ENCODE assay signal across 27 cellular contexts in the genomic region with DNA sequence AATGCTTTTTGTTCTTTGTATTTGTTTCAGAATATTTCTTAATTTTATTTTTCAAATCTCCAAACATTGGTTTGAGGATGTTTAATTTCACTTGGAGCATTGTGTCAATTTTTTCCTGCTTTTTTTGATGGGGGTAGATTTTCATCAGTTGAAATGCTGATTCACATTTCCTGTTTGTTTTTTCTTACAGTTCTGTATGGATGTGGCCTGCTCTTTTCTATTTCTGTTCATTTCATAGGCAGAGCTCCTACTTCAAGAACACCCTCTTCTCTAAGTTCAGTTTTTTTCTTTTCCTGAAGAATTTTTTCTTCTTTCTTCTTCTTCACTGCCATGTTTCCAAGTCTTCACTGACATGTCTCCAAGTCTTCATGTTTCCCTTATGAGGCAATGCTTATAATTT. TPM values are rescaled to one million over a fixed set of nuclear protein-coding genes. Genes with fewer than 3 reads are reported as not detected.
DNase-seq lines count a peak whose midpoint lies in the region; ATAC-seq, FAIRE-seq and TF ChIP-seq lines count a peak whose summit lies in the region.
"Had no signal": no experiment of that assay in that cellular context is flagged by ENCODE, and none has a peak within 500 bp of the region (broad histone marks: within the 10 kb centered on the region; RNA-seq: fewer than 3 reads in every experiment).

No MANE protein-coding gene starts in this region.

- H3K4me1 Mint-ChIP-seq in activated CD4-positive, alpha-beta T cell treated with anti-CD3 and anti-CD28 coated beads for 36 hours: peaks cover 27% of the 10 kb centered on the region
- peaks cover 18% of the 10 kb centered on the region for H3K4me1 Mint-ChIP-seq in activated CD4-positive, alpha-beta T cell treated with anti-CD3 and anti-CD28 coated beads, Interleukin-2, amount 10 ng/mL, durations not matched to agents 24 days and 14 days
- peaks cover 22% of the 10 kb centered on the region for H3K4me1 Mint-ChIP-seq in activated T-helper 2 cell treated with anti-CD3 and anti-CD28 coated beads, Interferon-gamma antibody, Interleukin-2, Interleukin-4, amounts not matched to agents 10 μg/mL and 5 μg/mL and 100 μg/mL, durations not matched to agents 14 hours and 24 hours and 36 hours (ENCODE audit: low read depth)
- H3K4me1 Mint-ChIP-seq: WTC11 had no signal

- H3K36me3 Mint-ChIP-seq in activated CD4-positive, alpha-beta T cell treated with anti-CD3 and anti-CD28 coated beads for 36 hours (ENCODE audit: low read depth): peaks cover 29% of the 10 kb centered on the region
- H3K36me3 Mint-ChIP-seq in activated CD4-positive, alpha-beta T cell treated with anti-CD3 and anti-CD28 coated beads, Interleukin-2, amount 10 ng/mL, durations not matched to agents 24 days and 14 days (ENCODE audit: low read depth): peaks cover 41% of the 10 kb centered on the region
- H3K36me3 Mint-ChIP-seq in activated T-helper 2 cell treated with anti-CD3 and anti-CD28 coated beads, Interferon-gamma antibody, Interleukin-2, Interleukin-4, amounts not matched to agents 10 μg/mL and 5 μg/mL and 100 μg/mL, durations not matched to agents 14 hours and 24 hours and 36 hours (ENCODE audit: low read depth): peaks cover 56% of the 10 kb centered on the region

- POLR2A ChIA-PET in activated CD4-positive, alpha-beta T cell treated with anti-CD3 and anti-CD28 coated beads for 36 hours (lab: Charles Lee): no interaction called here

- H3K27ac Mint-ChIP-seq in activated CD4-positive, alpha-beta T cell treated with anti-CD3 and anti-CD28 coated beads for 36 hours: peak overlapping the region; percentile 13
- no peak overlapping the region for H3K27ac Mint-ChIP-seq in activated CD4-positive, alpha-beta T cell treated with anti-CD3 and anti-CD28 coated beads, Interleukin-2, amount 10 ng/mL, durations not matched to agents 24 days and 14 days
- H3K27ac Mint-ChIP-seq in activated T-helper 2 cell treated with anti-CD3 and anti-CD28 coated beads, Interferon-gamma antibody, Interleukin-2, Interleukin-4, amounts not matched to agents 10 μg/mL and 5 μg/mL and 100 μg/mL, durations not matched to agents 14 hours and 24 hours and 36 hours: peak overlapping the region; percentile 23
- H3K27ac Mint-ChIP-seq: activated CD4-positive, alpha-beta memory T cell treated with anti-CD3 and anti-CD28 coated beads for 36 hours; activated naive CD4-positive, alpha-beta T cell treated with anti-CD3 and anti-CD28 coated beads, Interleukin-2, amount 10 ng/mL, durations not matched to agents 7 days and 5 days; IgD-negative memory B cell; memory B cell; stimulated activated memory B cell treated with anti-CD40 and anti-IgM and Interleukin-4, amounts not matched to agents 10 μg/mL and 1 μg/mL and 100 μg/mL, for 72 hours; WTC11 had no signal

- H3K27me3 Mint-ChIP-seq in activated CD4-positive, alpha-beta T cell treated with anti-CD3 and anti-CD28 coated beads for 36 hours: no peaks in the 10 kb centered on the region
- H3K27me3 Mint-ChIP-seq in activated CD4-positive, alpha-beta T cell treated with anti-CD3 and anti-CD28 coated beads, Interleukin-2, amount 10 ng/mL, durations not matched to agents 24 days and 14 days: no peaks in the 10 kb centered on the region
- no peaks in the 10 kb centered on the region for H3K27me3 Mint-ChIP-seq in activated T-helper 2 cell treated with anti-CD3 and anti-CD28 coated beads, Interferon-gamma antibody, Interleukin-2, Interleukin-4, amounts not matched to agents 10 μg/mL and 5 μg/mL and 100 μg/mL, durations not matched to agents 14 hours and 24 hours and 36 hours (ENCODE audit: low read depth)
- H3K27me3 Mint-ChIP-seq: activated CD4-positive, alpha-beta memory T cell treated with anti-CD3 and anti-CD28 coated beads for 36 hours; activated naive CD4-positive, alpha-beta T cell treated with anti-CD3 and anti-CD28 coated beads, Interleukin-2, amount 10 ng/mL, durations not matched to agents 7 days and 5 days; IgD-negative memory B cell; memory B cell; stimulated activated memory B cell treated with anti-CD40 and anti-IgM and Interleukin-4, amounts not matched to agents 10 μg/mL and 1 μg/mL and 100 μg/mL, for 72 hours had no signal

- CTCF ChIA-PET in activated CD4-positive, alpha-beta T cell treated with anti-CD3 and anti-CD28 coated beads for 36 hours (lab: Charles Lee): no interaction called here

- FAIRE-seq in GM19239 (lab: Jason Lieb, UNC): no peak
- FAIRE-seq: A549, small intestine had no signal

- no peak overlapping the region for H3K4me3 Mint-ChIP-seq in activated CD4-positive, alpha-beta T cell treated with anti-CD3 and anti-CD28 coated beads for 36 hours
- no peak overlapping the region for H3K4me3 Mint-ChIP-seq in activated CD4-positive, alpha-beta T cell treated with anti-CD3 and anti-CD28 coated beads, Interleukin-2, amount 10 ng/mL, durations not matched to agents 24 days and 14 days
- H3K4me3 Mint-ChIP-seq in activated T-helper 2 cell treated with anti-CD3 and anti-CD28 coated beads, Interferon-gamma antibody, Interleukin-2, Interleukin-4, amounts not matched to agents 10 μg/mL and 5 μg/mL and 100 μg/mL, durations not matched to agents 14 hours and 24 hours and 36 hours (ENCODE audit: low read depth): no peak overlapping the region
- H3K4me3 Mint-ChIP-seq: activated CD4-positive, alpha-beta memory T cell treated with anti-CD3 and anti-CD28 coated beads for 36 hours; activated naive CD4-positive, alpha-beta T cell treated with anti-CD3 and anti-CD28 coated beads, Interleukin-2, amount 10 ng/mL, durations not matched to agents 7 days and 5 days; IgD-negative memory B cell; memory B cell; stimulated activated memory B cell treated with anti-CD40 and anti-IgM and Interleukin-4, amounts not matched to agents 10 μg/mL and 1 μg/mL and 100 μg/mL, for 72 hours; WTC11 had no signal

- ATAC-seq in activated CD4-positive, alpha-beta T cell treated with anti-CD3 and anti-CD28 coated beads for 36 hours: no peak
- ATAC-seq: A549; foreskin keratinocyte; left cardiac atrium; stimulated activated memory B cell treated with anti-CD40 and anti-IgM and Interleukin-4, amounts not matched to agents 10 μg/mL and 1 μg/mL and 100 μg/mL, for 72 hours; WTC11 had no signal

- TF ChIP-seq CTCF in fibroblast of villous mesenchyme (IDR thresholded peaks at IDR 0.05; ENCODE audit: insufficient read depth, low read depth, low read length): no peak

- intact Hi-C loops in activated CD4-positive, alpha-beta T cell treated with anti-CD3 and anti-CD28 coated beads for 36 hours (cut with DNase I, micrococcal nuclease): no loop called here
- intact Hi-C loops in activated CD4-positive, alpha-beta T cell treated with anti-CD3 and anti-CD28 coated beads, Interleukin-2, amount 10 ng/mL, durations not matched to agents 24 days and 14 days (cut with micrococcal nuclease): no loop called here
- intact Hi-C loops in activated T-helper 2 cell treated with anti-CD3 and anti-CD28 coated beads, Interferon-gamma antibody, Interleukin-2, Interleukin-4, amounts not matched to agents 10 μg/mL and 5 μg/mL and 100 μg/mL, durations not matched to agents 14 hours and 24 hours and 36 hours (cut with micrococcal nuclease): no loop called here

- H3K4me3 ChIP-seq in fibroblast of villous mesenchyme (ENCODE audit: low read depth, low read length): no peak overlapping the region
- H3K4me3 ChIP-seq: A549, ascending aorta, BLaER1 had no signal

- no peak for DNase-seq in activated CD4-positive, alpha-beta T cell treated with anti-CD3 and anti-CD28 coated beads for 36 hours
- no peak for DNase-seq in activated CD4-positive, alpha-beta T cell treated with anti-CD3 and anti-CD28 coated beads, Interleukin-2, amount 10 ng/mL, durations not matched to agents 24 days and 14 days
- DNase-seq in GM03348 (ENCODE audit: low spot score): peak; percentile 21
- no peak for DNase-seq in activated T-helper 2 cell treated with anti-CD3 and anti-CD28 coated beads, Interferon-gamma antibody, Interleukin-2, Interleukin-4, amounts not matched to agents 10 μg/mL and 5 μg/mL and 100 μg/mL, durations not matched to agents 14 hours and 24 hours and 36 hours (ENCODE audit: low spot score)
- peak; percentile 20 for DNase-seq in fibroblast of villous mesenchyme (ENCODE audit: low read depth)
- DNase-seq in GM19239 (ENCODE audit: insufficient read length, low spot score): no peak
- no peak for DNase-seq in cerebellar nuclear complex (lab: John Stamatoyannopoulos, UW)
- no peak for DNase-seq in NCI-H2029 treated with DMSO at 0.1 percent for 48 hours (lab: John Stamatoyannopoulos, UW)
- DNase-seq: activated CD4-positive, alpha-beta memory T cell treated with anti-CD3 and anti-CD28 coated beads for 36 hours; activated naive CD4-positive, alpha-beta T cell treated with anti-CD3 and anti-CD28 coated beads, Interleukin-2, amount 10 ng/mL, durations not matched to agents 7 days and 5 days; effector CD4-positive, alpha-beta T cell; erythroblast; foreskin keratinocyte; left cardiac atrium; NCI-H1105; NCI-H2029; NCI-H345; NCI-H82; small intestine; stimulated activated CD4-positive, alpha-beta T cell treated with anti-CD3 and anti-CD28 coated beads, Interleukin-2, amount 100 ng/mL, for 24 hours had no signal

- no peaks in the 10 kb centered on the region for H3K9me3 Mint-ChIP-seq in activated CD4-positive, alpha-beta T cell treated with anti-CD3 and anti-CD28 coated beads for 36 hours (ENCODE audit: low read depth)
- H3K9me3 Mint-ChIP-seq in activated CD4-positive, alpha-beta T cell treated with anti-CD3 and anti-CD28 coated beads, Interleukin-2, amount 10 ng/mL, durations not matched to agents 24 days and 14 days: no peaks in the 10 kb centered on the region
- no peaks in the 10 kb centered on the region for H3K9me3 Mint-ChIP-seq in activated T-helper 2 cell treated with anti-CD3 and anti-CD28 coated beads, Interferon-gamma antibody, Interleukin-2, Interleukin-4, amounts not matched to agents 10 μg/mL and 5 μg/mL and 100 μg/mL, durations not matched to agents 14 hours and 24 hours and 36 hours
- H3K9me3 Mint-ChIP-seq: activated CD4-positive, alpha-beta memory T cell treated with anti-CD3 and anti-CD28 coated beads for 36 hours; activated naive CD4-positive, alpha-beta T cell treated with anti-CD3 and anti-CD28 coated beads, Interleukin-2, amount 10 ng/mL, durations not matched to agents 7 days and 5 days; IgD-negative memory B cell; memory B cell; stimulated activated memory B cell treated with anti-CD40 and anti-IgM and Interleukin-4, amounts not matched to agents 10 μg/mL and 1 μg/mL and 100 μg/mL, for 72 hours had no signal

RNA-seq across cellular contexts. Expression of gene MBTD1, which starts 8.8 kb away (rescaled TPM):
- 1 to 10 TPM; 8.9 to 9.3 TPM for total RNA-seq in activated CD4-positive, alpha-beta T cell treated with anti-CD3 and anti-CD28 coated beads for 36 hours
- 11.5 and 13.1 TPM in 2 replicates for total RNA-seq in activated CD4-positive, alpha-beta T cell treated with anti-CD3 and anti-CD28 coated beads, Interleukin-2, amount 10 ng/mL, durations not matched to agents 24 days and 14 days
- total RNA-seq in activated T-helper 2 cell treated with anti-CD3 and anti-CD28 coated beads, Interferon-gamma antibody, Interleukin-2, Interleukin-4, amounts not matched to agents 10 μg/mL and 5 μg/mL and 100 μg/mL, durations not matched to agents 14 hours and 24 hours and 36 hours: 11.3 and 11.5 TPM in 2 replicates
- 9.7 and 15.1 TPM in 2 replicates for total RNA-seq in fibroblast of villous mesenchyme

RNA-seq across cellular contexts. Expression of gene UTP18, which starts 9.3 kb away (rescaled TPM):
- 10 to 100 TPM; 49.3 to 74.0 TPM for total RNA-seq in activated CD4-positive, alpha-beta T cell treated with anti-CD3 and anti-CD28 coated beads for 36 hours
- total RNA-seq in activated CD4-positive, alpha-beta T cell treated with anti-CD3 and anti-CD28 coated beads, Interleukin-2, amount 10 ng/mL, durations not matched to agents 24 days and 14 days: 79.9 and 84.5 TPM in 2 replicates
- total RNA-seq in activated T-helper 2 cell treated with anti-CD3 and anti-CD28 coated beads, Interferon-gamma antibody, Interleukin-2, Interleukin-4, amounts not matched to agents 10 μg/mL and 5 μg/mL and 100 μg/mL, durations not matched to agents 14 hours and 24 hours and 36 hours: 75.7 and 78.7 TPM in 2 replicates
- total RNA-seq in fibroblast of villous mesenchyme: 29.6 and 44.0 TPM in 2 replicates

Comparison
In these comparisons a context has a peak if more than half of its experiments do, and no peak if none do; other contexts are left out.
1. DNase-seq: peak in GM03348 (single experiment) and fibroblast of villous mesenchyme (single experiment); none in activated CD4-positive, alpha-beta T cell treated with anti-CD3 and anti-CD28 coated beads for 36 hours (single experiment), activated CD4-positive, alpha-beta T cell treated with anti-CD3 and anti-CD28 coated beads, Interleukin-2, amount 10 ng/mL, durations not matched to agents 24 days and 14 days (single experiment), activated T-helper 2 cell treated with anti-CD3 and anti-CD28 coated beads, Interferon-gamma antibody, Interleukin-2, Interleukin-4, amounts not matched to agents 10 μg/mL and 5 μg/mL and 100 μg/mL, durations not matched to agents 14 hours and 24 hours and 36 hours (single experiment), GM19239 (single experiment), cerebellar nuclear complex (0 of 2) and NCI-H2029 treated with DMSO at 0.1 percent for 48 hours (single experiment).